1 cellular context compared by ENCODE assay signal in genomic region chr1:57218487-57219079, GRCh38.
TF ChIP-seq lines count a peak whose summit lies in the region.

No MANE protein-coding gene starts in this region.

TF ChIP-seq in K562, 482 proteins besides CTCF, POLR2A, EP300 and RAD21 (continued from another document and continues in another):
- TF ChIP-seq IRF9 (tag; IDR thresholded peaks at IDR 0.05) (no peak), TRIM28 (IDR thresholded peaks at IDR 0.05) (0 out of 2 replicates have a peak, but pooled peaks have one; percentile 22), MTA1 (IDR thresholded peaks at IDR 0.05; ENCODE audit: borderline replicate concordance) (peak; percentile 28; the same call in 1 of the 2 replicates), PPARD (CRISPR knock-in tag; IDR thresholded peaks at IDR 0.05) (no peak), HNRNPL (IDR thresholded peaks at IDR 0.05; ENCODE audit: low read depth, low read length) (no peak), ZNF280A (IDR thresholded peaks at IDR 0.05; ENCODE audit: low read depth, partially characterized antibody) (no peak), NCOA2 (IDR thresholded peaks at IDR 0.05; ENCODE audit: partially characterized antibody in 2 of 2) (no peak), HMGN3 (IDR thresholded peaks at IDR 0.05; ENCODE audit: borderline replicate concordance, extremely low read depth, insufficient read length, low read depth, low read length) (peak; percentile 96), HDAC1 (IDR thresholded peaks at IDR 0.05) (peak in 1 of 2 experiments; percentile 72; a peak in 3 of 4 replicates), GMEB1 (CRISPR knock-in tag; IDR thresholded peaks at IDR 0.05) (no peak), ETS1 (conservative IDR thresholded peaks at IDR 0.05; ENCODE audit: control insufficient read depth, low read depth, low read length) (0 out of 2 replicates have a peak, but pooled peaks have one; percentile 72), DLX4 (CRISPR knock-in tag; IDR thresholded peaks at IDR 0.05) (no peak), FOS (IDR thresholded peaks at IDR 0.05; ENCODE audit: extremely low read depth, insufficient read length) (no peak), ZNF146 (CRISPR knock-in tag; IDR thresholded peaks at IDR 0.05; ENCODE audit: unreplicated experiment) (no peak), GATA2 (CRISPR knock-in tag; IDR thresholded peaks at IDR 0.05) (peak; percentile 94), ZNF639 (CRISPR knock-in tag; conservative IDR thresholded peaks at IDR 0.05 in 1 of 2, IDR thresholded peaks at IDR 0.05 in 1 of 2) (peak in 1 of 2 experiments; percentile 80; a peak in 1 of 4 replicates), ZNF324 (CRISPR knock-in tag; IDR thresholded peaks at IDR 0.05) (no peak), ZKSCAN1 (IDR thresholded peaks at IDR 0.05; ENCODE audit: low read depth, low read length) (no peak), DACH1 (IDR thresholded peaks at IDR 0.05; ENCODE audit: partially characterized antibody) (peak; percentile 45), TGIF2 (CRISPR knock-in tag; IDR thresholded peaks at IDR 0.05) (no peak), ESRRA (IDR thresholded peaks at IDR 0.05; ENCODE audit: borderline replicate concordance, low read depth) (peak; percentile 46; the same call in 1 of the 2 replicates), ZNF143 (CRISPR knock-in tag; IDR thresholded peaks at IDR 0.05) (no peak), AFF1 (IDR thresholded peaks at IDR 0.05; ENCODE audit: low read depth in 1 of 2, partially characterized antibody in 2 of 2) (no peak), GTF3C2 (IDR thresholded peaks at IDR 0.05; ENCODE audit: borderline replicate concordance, extremely low read depth, insufficient read length) (no peak), ARID3A (IDR thresholded peaks at IDR 0.05; ENCODE audit: borderline replicate concordance, low read depth, low read length) (peak; percentile 73; the same call in 1 of the 2 replicates), ZNF24 (IDR thresholded peaks at IDR 0.05) (no peak), HNRNPK (IDR thresholded peaks at IDR 0.05; ENCODE audit: low read depth, low read length, poor library complexity, severe bottlenecking) (no peak), FOXM1 (IDR thresholded peaks at IDR 0.05; ENCODE audit: low read depth) (peak; percentile 94), FOXM1 (CRISPR knock-in tag; IDR thresholded peaks at IDR 0.05; ENCODE audit: low read depth) (no peak), NCOR1 (IDR thresholded peaks at IDR 0.05) (peak; percentile 98), MCM5 (IDR thresholded peaks at IDR 0.05; ENCODE audit: low read depth) (no peak), SMAD1 (IDR thresholded peaks at IDR 0.05; ENCODE audit: low read depth, low read length, partially characterized antibody) (peak; percentile 86), ZNF395 (CRISPR knock-in tag; IDR thresholded peaks at IDR 0.05) (0 out of 2 replicates have a peak, but pooled peaks have one; percentile 56), HEY1 (CRISPR knock-in tag; IDR thresholded peaks at IDR 0.05; ENCODE audit: borderline replicate concordance) (0 out of 2 replicates have a peak, but pooled peaks have one; percentile 37), NFIC (IDR thresholded peaks at IDR 0.05) (peak; percentile 92), ARID2 (IDR thresholded peaks at IDR 0.05) (no peak), SMARCC2 (IDR thresholded peaks at IDR 0.05; ENCODE audit: low read depth) (peak; percentile 94), BRF2 (IDR thresholded peaks at IDR 0.05; ENCODE audit: borderline replicate concordance, insufficient read depth, insufficient read length) (no peak), TFAM (CRISPR knock-in tag; conservative IDR thresholded peaks at IDR 0.05) (no peak), DMBX1 (CRISPR knock-in tag; IDR thresholded peaks at IDR 0.05; ENCODE audit: borderline replicate concordance) (peak; percentile 88), POLR2AphosphoS5 (IDR thresholded peaks at IDR 0.05; ENCODE audit: control insufficient read depth, insufficient read depth, low read depth, low read length) (peak; percentile 99), DPF2 (IDR thresholded peaks at IDR 0.05) (peak; percentile 98), MECOM (CRISPR knock-in tag; IDR thresholded peaks at IDR 0.05) (peak; percentile 82)
